9 cellular contexts compared by ENCODE assay signal in the genomic region with DNA sequence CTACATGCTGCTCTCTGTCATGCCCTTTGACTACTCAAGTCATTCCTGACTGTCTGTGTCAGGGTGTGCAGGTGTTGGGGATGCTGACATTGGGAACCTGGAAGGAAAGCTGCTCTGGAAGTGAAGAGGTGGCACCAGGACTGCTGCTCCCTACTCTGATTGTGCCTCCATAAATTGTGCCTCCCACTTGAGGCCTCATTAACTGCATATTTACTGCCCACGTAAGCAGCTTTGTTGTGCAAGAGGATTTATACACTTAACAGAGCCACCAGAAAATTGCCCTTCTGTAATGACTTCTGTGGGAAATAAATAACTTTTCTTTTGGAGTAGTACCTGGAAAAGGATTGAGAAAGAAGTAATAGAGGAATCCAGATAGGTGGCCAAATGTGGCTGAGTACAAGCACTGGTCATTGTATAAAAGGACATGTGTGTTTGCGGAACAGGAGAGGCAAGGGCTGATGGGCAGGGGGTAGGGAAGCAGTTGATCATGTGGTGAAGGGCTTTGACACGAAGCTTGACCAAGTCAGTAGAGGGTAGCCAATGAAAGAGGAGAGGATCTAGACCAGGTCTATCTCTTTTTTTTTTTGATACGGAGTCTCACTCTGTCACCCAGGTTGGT.
"Had no signal": no experiment of that assay in that cellular context is flagged by ENCODE, and none has a peak within 500 bp of the region (broad histone marks: within the 10 kb centered on the region; RNA-seq: fewer than 3 reads in every experiment).

No MANE protein-coding gene starts in this region.

- ATAC-seq: natural killer cell treated with Interleukin-12 subunit alpha and Interleukin-12 subunit beta and Interleukin-15 and Interleukin-18, amount 100 ng/mL, for 72 hours; psoas muscle had no signal

- DNase-seq: activated CD4-positive, alpha-beta T cell treated with anti-CD3 and anti-CD28 coated beads for 48 hours; activated naive CD4-positive, alpha-beta T cell treated with Interleukin-2 at 50 U/mL for 16 hours; cortex of kidney; effector memory CD4-positive, alpha-beta T cell; hippocampal formation; psoas muscle; stimulated activated CD4-positive, alpha-beta T cell treated with anti-CD3 and anti-CD28 coated beads, Interleukin-15, amount 100 ng/mL, for 24 hours; thyroid gland had no signal
